19 cellular contexts compared by ENCODE assay signal in the genomic region with DNA sequence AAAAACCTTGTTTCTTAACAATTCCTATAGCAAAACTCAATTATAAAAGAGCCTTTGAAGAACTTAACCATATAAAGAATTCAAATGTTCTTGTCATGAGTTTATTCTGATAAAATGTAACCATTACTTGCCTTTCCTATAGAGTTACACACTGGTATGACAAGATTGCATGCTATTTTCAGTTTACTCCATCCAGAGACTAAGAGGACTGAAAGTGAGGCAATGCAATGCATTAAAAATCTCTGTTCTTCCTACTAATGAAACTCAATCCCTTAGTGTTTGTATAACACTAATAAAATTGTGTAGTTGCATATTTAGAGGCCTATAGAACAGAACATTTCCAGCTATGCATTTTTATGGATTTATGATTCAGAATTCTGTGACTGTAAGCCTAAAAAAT.
A peak's percentile ranks its signal among the peaks of the same experiment; 100 is the strongest.
DNase-seq lines count a peak whose midpoint lies in the region; FAIRE-seq and TF ChIP-seq lines count a peak whose summit lies in the region.
"Had no signal": no experiment of that assay in that cellular context is flagged by ENCODE, and none has a peak within 500 bp of the region (broad histone marks: within the 10 kb centered on the region; RNA-seq: fewer than 3 reads in every experiment).

No MANE protein-coding gene starts in this region.

- peaks cover 2% of the 10 kb centered on the region for H3K4me1 Mint-ChIP-seq in activated CD4-positive, alpha-beta memory T cell treated with anti-CD3 and anti-CD28 coated beads, Interleukin-2, amount 10 ng/mL, durations not matched to agents 7 days and 5 days

- no peak overlapping the region for H3K27ac Mint-ChIP-seq in activated CD4-positive, alpha-beta memory T cell treated with anti-CD3 and anti-CD28 coated beads, Interleukin-2, amount 10 ng/mL, durations not matched to agents 7 days and 5 days

- no peak overlapping the region for H3K4me3 Mint-ChIP-seq in activated CD4-positive, alpha-beta memory T cell treated with anti-CD3 and anti-CD28 coated beads, Interleukin-2, amount 10 ng/mL, durations not matched to agents 7 days and 5 days

- H3K9me3 Mint-ChIP-seq in activated CD4-positive, alpha-beta memory T cell treated with anti-CD3 and anti-CD28 coated beads, Interleukin-2, amount 10 ng/mL, durations not matched to agents 7 days and 5 days = peaks cover 12% of the 10 kb centered on the region

- in situ Hi-C loops in GM13977 (cut with MboI; ENCODE audit: low pct_unique_long_range_greater_than_20kb, low sequenced_read_pairs, unreplicated experiment) = no loop called here
- in situ Hi-C loops in brain microvascular endothelial cell (cut with HindIII; ENCODE audit: low pct_ligation_motif_present, low sequenced_read_pairs) = no loop called here

- peak; percentile 63 for DNase-seq in AG04449 (ENCODE audit: low read depth, low spot score)
- peak; percentile 1 for DNase-seq in EL
- DNase-seq in fibroblast of villous mesenchyme (ENCODE audit: low read depth) = peak; percentile 27
- DNase-seq in GM13977 (ENCODE audit: low spot score) = no peak
- DNase-seq in activated CD4-positive, alpha-beta memory T cell treated with anti-CD3 and anti-CD28 coated beads, Interleukin-2, amount 10 ng/mL, durations not matched to agents 7 days and 5 days = no peak
- no peak for DNase-seq in brain microvascular endothelial cell
- DNase-seq in stimulated activated CD4-positive, alpha-beta T cell treated with anti-CD3 and anti-CD28 coated beads, Interleukin-4, amount 100 ng/mL, for 1 hour = no peak
- DNase-seq: 8988T, DMS79 treated with DMSO at 0.1 percent for 48 hours, GOT3, KBM-7, NCI-H1105 treated with DMSO at 0.1 percent for 48 hours, NCI-H1694 treated with DMSO at 0.1 percent for 48 hours, NCI-H226, NCI-H524, SHP77 had no signal

- H3K36me3 Mint-ChIP-seq in activated CD4-positive, alpha-beta memory T cell treated with anti-CD3 and anti-CD28 coated beads, Interleukin-2, amount 10 ng/mL, durations not matched to agents 7 days and 5 days (ENCODE audit: low read depth) = peaks cover 43% of the 10 kb centered on the region

- H3K4me3 ChIP-seq in AG04449 (ENCODE audit: low read depth, low read length) (no peak overlapping the region), fibroblast of villous mesenchyme (ENCODE audit: low read depth, low read length) (no peak overlapping the region), brain microvascular endothelial cell (ENCODE audit: low read depth, low read length) (no peak overlapping the region)
- H3K4me3 ChIP-seq: SK-N-MC had no signal

- no peak for TF ChIP-seq CTCF in AG04449 (IDR thresholded peaks at IDR 0.05; ENCODE audit: insufficient read depth, low read length, missing control alignments)
- TF ChIP-seq CTCF in fibroblast of villous mesenchyme (IDR thresholded peaks at IDR 0.05; ENCODE audit: insufficient read depth, low read depth, low read length) = no peak
- no peak for TF ChIP-seq CTCF in GM13977 (IDR thresholded peaks at IDR 0.05; ENCODE audit: extremely low read depth, insufficient read depth, missing control alignments)
- no peak for TF ChIP-seq CTCF in brain microvascular endothelial cell (IDR thresholded peaks at IDR 0.05; ENCODE audit: low read depth, low read length, missing control alignments)

- H3K27me3 ChIP-seq in brain microvascular endothelial cell (replicated peaks) = no peaks in the 10 kb centered on the region

- no peaks in the 10 kb centered on the region for H3K27me3 Mint-ChIP-seq in activated CD4-positive, alpha-beta memory T cell treated with anti-CD3 and anti-CD28 coated beads, Interleukin-2, amount 10 ng/mL, durations not matched to agents 7 days and 5 days

- CTCF ChIA-PET in AG04449 (lab: Yijun Ruan, JAX) = interaction anchor here (2.9 kb wide), 1 partner anchor 10 kb away, joined by 8 read pairs; no protein-coding TSS in a partner anchor
- CTCF ChIA-PET in activated CD4-positive, alpha-beta memory T cell treated with anti-CD3 and anti-CD28 coated beads, Interleukin-2, amount 10 ng/mL, durations not matched to agents 7 days and 5 days (lab: Charles Lee) = no interaction called here

- no peaks in the 10 kb centered on the region for H3K36me3 ChIP-seq in brain microvascular endothelial cell (replicated peaks)

- POLR2A ChIA-PET in AG04449 (lab: Yijun Ruan, JAX) = no interaction called here
- POLR2A ChIA-PET in activated CD4-positive, alpha-beta memory T cell treated with anti-CD3 and anti-CD28 coated beads, Interleukin-2, amount 10 ng/mL, durations not matched to agents 7 days and 5 days (lab: Charles Lee) = no interaction called here

- FAIRE-seq in TTC549 (lab: Jason Lieb, UNC) = peak; percentile 5

- no peak overlapping the region for H3K27ac ChIP-seq in brain microvascular endothelial cell
- H3K27ac ChIP-seq: C4-2B, SK-N-MC had no signal

Comparison
In these comparisons a context has a peak if more than half of its experiments do, and no peak if none do; other contexts are left out.
1. DNase-seq: peak in AG04449 (single experiment), EL (single experiment) and fibroblast of villous mesenchyme (single experiment); none in GM13977 (single experiment), activated CD4-positive, alpha-beta memory T cell treated with anti-CD3 and anti-CD28 coated beads, Interleukin-2, amount 10 ng/mL, durations not matched to agents 7 days and 5 days (single experiment), brain microvascular endothelial cell (single experiment) and stimulated activated CD4-positive, alpha-beta T cell treated with anti-CD3 and anti-CD28 coated beads, Interleukin-4, amount 100 ng/mL, for 1 hour (single experiment).